Comparison of ENCODE assay signal across 8 cellular contexts in genomic region chr1:154272217-154272998, GRCh38. TPM values are rescaled to one million over a fixed set of nuclear protein-coding genes. Genes with fewer than 3 reads are reported as not detected.
DNase-seq lines count a peak whose midpoint lies in the region; ATAC-seq and TF ChIP-seq lines count a peak whose summit lies in the region.

Gene HAX1, plus strand, starts transcription at chr1:154272629. Its CDS starts 95 bp downstream, at chr1:154272724.

- H3K4me3 Mint-ChIP-seq in nephron progenitor cell: peak within 1 kb of the TSS; percentile 99

- H3K27ac ChIP-seq in RWPE2 (ENCODE audit: poor library complexity, severe bottlenecking) (peak within 1 kb of the TSS; percentile 57), stomach (peak within 1 kb of the TSS; percentile 84 to 94 (median 91))

- H3K36me3 Mint-ChIP-seq in nephron progenitor cell (ENCODE audit: low read depth): peaks cover 35% of the 10 kb centered on the region

- peaks cover 29% of the 10 kb centered on the region for H3K4me1 Mint-ChIP-seq in nephron progenitor cell

- H3K27me3 ChIP-seq in RWPE2 (ENCODE audit: insufficient read depth, poor library complexity, severe bottlenecking) (no peaks in the 10 kb centered on the region), stomach (no peaks in the 10 kb centered on the region)

- peak in 1 of 4 donors; percentile 35 for TF ChIP-seq POLR2A in stomach (IDR thresholded peaks at IDR 0.05)

- 0 to 1% (median 0%) methylated on average over 47 of the region's 47 CpGs for WGBS in stomach, 5 donors

- H3K27me3 Mint-ChIP-seq in nephron progenitor cell (ENCODE audit: low read depth, poor library complexity): no peaks in the 10 kb centered on the region

- ATAC-seq in RWPE2 (ENCODE audit: low read depth): peak; percentile 91

- peak; percentile 55 for TF ChIP-seq CTCF in LNCaP clone FGC (IDR thresholded peaks at IDR 0.05; ENCODE audit: control insufficient read depth, extremely low read depth, insufficient read depth)
- TF ChIP-seq CTCF in RWPE2 (IDR thresholded peaks at IDR 0.05; ENCODE audit: poor library complexity, severe bottlenecking): peak; percentile 92
- TF ChIP-seq CTCF in fibroblast of the aortic adventitia (IDR thresholded peaks at IDR 0.05; ENCODE audit: insufficient read depth, low read length): peak; percentile 74
- TF ChIP-seq CTCF in nephron progenitor cell (IDR thresholded peaks at IDR 0.05): peak; percentile 60
- TF ChIP-seq CTCF in stomach (IDR thresholded peaks at IDR 0.05): peak in 5 of 7 experiments; percentile 59 to 94 (median 70)

- no peaks in the 10 kb centered on the region for H3K9me3 Mint-ChIP-seq in nephron progenitor cell

- H3K36me3 ChIP-seq in RWPE2 (ENCODE audit: low read depth) (peaks cover 35% of the 10 kb centered on the region), stomach (peaks cover 30 to 71% (median 69%) of the 10 kb centered on the region in 4 donors)

- H3K4me3 ChIP-seq in LNCaP clone FGC (ENCODE audit: low read depth, low read length) (peak within 1 kb of the TSS; percentile 93), RWPE2 (ENCODE audit: severe bottlenecking) (peak within 1 kb of the TSS; percentile 99), fibroblast of the aortic adventitia (ENCODE audit: low read depth, low read length) (peak within 1 kb of the TSS; percentile 99), stomach (peak within 1 kb of the TSS; percentile 72 to 85 (median 76))

- TF ChIP-seq EP300 in stomach (IDR thresholded peaks at IDR 0.05): no peak

- H3K9me3 ChIP-seq in RWPE2 (ENCODE audit: severe bottlenecking) (no peaks in the 10 kb centered on the region), stomach (no peaks in the 10 kb centered on the region)

- peaks cover 4% of the 10 kb centered on the region for H3K4me1 ChIP-seq in RWPE2 (ENCODE audit: insufficient read depth, poor library complexity, severe bottlenecking)
- peaks cover 6 to 29% (median 21%) of the 10 kb centered on the region in 4 donors for H3K4me1 ChIP-seq in stomach

- H3K27ac Mint-ChIP-seq in nephron progenitor cell: peak within 1 kb of the TSS; percentile 99

- intact Hi-C loops in stomach (cut with DNase I; ENCODE audit: low total_unique reads): loop anchor here (10.0 kb wide), 1 partner anchor 62 kb away; no protein-coding TSS in a partner anchor

- peak; percentile 96 for DNase-seq in ELF-1 (ENCODE audit: low read depth, low spot score)
- DNase-seq in GOT3 (lab: John Stamatoyannopoulos, UW): peak; percentile 72
- DNase-seq in LNCaP clone FGC (ENCODE audit: low read depth): peak; percentile 90
- DNase-seq in RWPE2 (ENCODE audit: low spot score): peak; percentile 88
- DNase-seq in activated T-helper 9 cell treated with anti-CD3 and anti-CD28 coated beads, Interleukin-2, amount 50 U/mL, for 16 hours (ENCODE audit: low read depth): peak; percentile 94
- DNase-seq in fibroblast of the aortic adventitia (ENCODE audit: low read depth): peak; percentile 98
- DNase-seq in nephron progenitor cell: peak; percentile 86
- DNase-seq in stomach: peak; percentile 95

RNA-seq across cellular contexts. Expression of gene HAX1, which starts in this region (rescaled TPM):
- 115 and 141 TPM in 2 replicates for total RNA-seq in fibroblast of the aortic adventitia (ENCODE audit: low replicate concordance)
- 100 to 1,000 TPM in 1 of 5 donors, 10 to 100 TPM in 4; 36.2 to 167 (median 61.0) TPM for total RNA-seq in stomach
- polyA plus RNA-seq in stomach: 100 to 1,000 TPM; 100 to 136 (median 120) TPM

Comparison
In these comparisons a context has a peak if more than half of its experiments do, and no peak if none do; other contexts are left out.
1. Peak in every context shown above with its lines: DNase-seq, ATAC-seq, H3K4me3 ChIP-seq and H3K27ac ChIP-seq.